8 cellular contexts compared by ENCODE assay signal in genomic region chr1:25858906-25859789, GRCh38. TPM values are rescaled to one million over a fixed set of nuclear protein-coding genes. Genes with fewer than 3 reads are reported as not detected.
DNase-seq lines count a peak whose midpoint lies in the region; ATAC-seq and TF ChIP-seq lines count a peak whose summit lies in the region.

A gene with protein sequence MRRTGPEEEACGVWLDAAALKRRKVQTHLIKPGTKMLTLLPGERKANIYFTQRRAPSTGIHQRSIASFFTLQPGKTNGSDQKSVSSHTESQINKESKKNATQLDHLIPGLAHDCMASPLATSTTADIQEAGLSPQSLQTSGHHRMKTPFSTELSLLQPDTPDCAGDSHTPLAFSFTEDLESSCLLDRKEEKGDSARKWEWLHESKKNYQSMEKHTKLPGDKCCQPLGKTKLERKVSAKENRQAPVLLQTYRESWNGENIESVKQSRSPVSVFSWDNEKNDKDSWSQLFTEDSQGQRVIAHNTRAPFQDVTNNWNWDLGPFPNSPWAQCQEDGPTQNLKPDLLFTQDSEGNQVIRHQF (minus strand): TSS chr1:25859457. CDS start chr1:25859357, 100 bp downstream.

- no peaks in the 10 kb centered on the region for H3K27me3 ChIP-seq in right lobe of liver

- no peak for TF ChIP-seq CTCF in right lobe of liver (IDR thresholded peaks at IDR 0.05)

- intact Hi-C loops in right lobe of liver (cut with DNase I) = no loop called here

- peak within 1 kb of the TSS; percentile 46 to 61 (median 58) for H3K27ac ChIP-seq in right lobe of liver

- no peaks in the 10 kb centered on the region for H3K9me3 ChIP-seq in right lobe of liver

- TF ChIP-seq POLR2A in GM19099 (IDR thresholded peaks at IDR 0.05; ENCODE audit: extremely low read depth, insufficient read length, low read depth) (peak; percentile 92), right lobe of liver (IDR thresholded peaks at IDR 0.05) (peak; percentile 62)

- peak within 1 kb of the TSS; percentile 34 to 53 (median 49) for H3K4me3 ChIP-seq in right lobe of liver

- WGBS in right lobe of liver (ENCODE audit: insufficient coverage, low coverage, low lambda C conversion rate, missing lambda C conversion rate) = 3% methylated on average over 49 of the region's 77 CpGs

- DNase-seq in AG20443 (ENCODE audit: low spot score) = peak; percentile 100
- DNase-seq in NCI-H526 treated with DMSO at 0.1 percent for 48 hours (lab: John Stamatoyannopoulos, UW) = peak; percentile 76
- DNase-seq in activated CD4-positive, alpha-beta T cell treated with anti-CD3 and anti-CD28 coated beads, Interleukin-2, amount 50 U/mL, for 24 hours (ENCODE audit: low read depth in 1 of 2, low spot score in 1 of 2) = peak; percentile 84 to 86
- DNase-seq in dermis blood vessel endothelial cell = peak; percentile 90
- DNase-seq in right lobe of liver = peak; percentile 90 to 93 (median 91)
- peak; percentile 93 for DNase-seq in stimulated activated CD4-positive, alpha-beta T cell treated with anti-CD3 and anti-CD28 coated beads, Interleukin-4, amount 100 ng/mL, for 1 hour

- H3K4me1 ChIP-seq in right lobe of liver = peaks cover 0 to 8% (median 4%) of the 10 kb centered on the region in 4 donors

- no peaks in the 10 kb centered on the region for H3K36me3 ChIP-seq in right lobe of liver

- ATAC-seq in HG03439 (IDR thresholded peaks at IDR 0.05; ENCODE audit: unreplicated experiment) = peak; percentile 85
- ATAC-seq in right lobe of liver = peak; percentile 97 to 99 (median 98)

RNA-seq across cellular contexts. Expression of the gene that starts here (rescaled TPM):
- total RNA-seq in dermis blood vessel endothelial cell = 2.0 and 5.2 TPM in 2 replicates
- total RNA-seq in right lobe of liver = under 1 TPM in 2 of 6 experiments, not detected in 4; 0.43 to 0.56 TPM

Comparison
In these comparisons a context has a peak if more than half of its experiments do, and no peak if none do; other contexts are left out.
1. Peak in every context shown above with its lines: DNase-seq, ATAC-seq, H3K4me3 ChIP-seq and H3K27ac ChIP-seq.
2. Peak in DNase-seq, ATAC-seq, H3K4me3 ChIP-seq and H3K27ac ChIP-seq in right lobe of liver; RNA of the gene not detected or under 1 TPM.